Comparison of ENCODE assay signal across 28 cellular contexts in genomic region chr6:91152824-91153223, GRCh38.
"Had no signal": no experiment of that assay in that cellular context is flagged by ENCODE, and none has a peak within 500 bp of the region (broad histone marks: within the 10 kb centered on the region; RNA-seq: fewer than 3 reads in every experiment).

No MANE protein-coding gene starts in this region.

- FAIRE-seq: endometrium, endothelial cell of umbilical vein, frontal cortex had no signal

- H3K4me1 ChIP-seq: colonic mucosa, esophagus muscularis mucosa, esophagus squamous epithelium, foreskin keratinocyte, gastrocnemius medialis, gastroesophageal sphincter, heart left ventricle, heart right ventricle had no signal

- H3K9me3 ChIP-seq: colonic mucosa, esophagus muscularis mucosa, esophagus squamous epithelium, gastrocnemius medialis, gastroesophageal sphincter, heart left ventricle, heart right ventricle had no signal

- ATAC-seq: effector memory CD8-positive, alpha-beta T cell; esophagus mucosa; foreskin keratinocyte; gastrocnemius medialis; gastroesophageal sphincter; heart left ventricle; heart right ventricle had no signal

- H3K27ac ChIP-seq: colonic mucosa, coronary artery, dorsolateral prefrontal cortex, epithelial cell of prostate, esophagus muscularis mucosa, esophagus squamous epithelium, foreskin keratinocyte, gastrocnemius medialis, gastroesophageal sphincter, heart left ventricle, heart right ventricle, hepatocyte had no signal

- DNase-seq: colonic mucosa; cortex of kidney; dermis blood vessel endothelial cell; dorsolateral prefrontal cortex; effector CD4-positive, alpha-beta T cell; effector CD8-positive, alpha-beta T cell; effector memory CD4-positive, alpha-beta T cell; effector memory CD8-positive, alpha-beta T cell; endodermal cell; erythroblast; esophagus squamous epithelium; foreskin fibroblast; foreskin keratinocyte; foreskin melanocyte; gastrocnemius medialis; glutamatergic neuron; head of caudate nucleus; heart left ventricle; heart right ventricle had no signal

- H2AFZ ChIP-seq: hepatocyte had no signal

- H3K79me2 ChIP-seq: hepatocyte had no signal

- H3K4me3 ChIP-seq: colonic mucosa, coronary artery, dorsolateral prefrontal cortex, esophagus muscularis mucosa, esophagus squamous epithelium, gastrocnemius medialis, gastroesophageal sphincter, heart left ventricle, heart right ventricle, hepatocyte had no signal

- H3K4me2 ChIP-seq: hepatocyte had no signal

- H3K27me3 ChIP-seq: colonic mucosa, esophagus muscularis mucosa, esophagus squamous epithelium, foreskin keratinocyte, gastrocnemius medialis, gastroesophageal sphincter, heart left ventricle, heart right ventricle, hepatocyte had no signal

- H3K36me3 ChIP-seq: colonic mucosa, esophagus muscularis mucosa, esophagus squamous epithelium, gastrocnemius medialis, gastroesophageal sphincter, heart left ventricle, heart right ventricle had no signal
